Comparison of ENCODE assay signal across 6 cellular contexts in the genomic region with DNA sequence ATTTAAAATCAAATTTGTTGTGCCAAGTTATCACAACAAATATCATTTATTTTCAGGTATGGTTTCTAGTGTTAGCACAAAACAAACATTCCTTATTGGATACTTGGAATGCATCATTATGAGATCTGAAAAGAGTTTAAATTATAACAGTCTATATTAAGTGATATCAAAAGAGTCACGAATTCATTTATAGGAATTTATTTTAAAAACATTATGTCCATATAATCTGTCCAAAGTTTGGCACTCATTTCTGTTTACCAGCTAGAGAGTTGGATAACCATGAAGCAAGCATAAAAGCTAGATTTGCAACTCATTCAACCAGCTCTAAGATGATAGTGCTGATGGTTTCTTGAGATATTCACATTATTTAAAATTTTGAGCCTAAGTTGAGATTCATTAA.
"Had no signal": no experiment of that assay in that cellular context is flagged by ENCODE, and none has a peak within 500 bp of the region (broad histone marks: within the 10 kb centered on the region; RNA-seq: fewer than 3 reads in every experiment).

No MANE protein-coding gene starts in this region.

- DNase-seq: GDM1, GF-D8 had no signal

- FAIRE-seq: GM12891, GM12892, GM18507, GM19239 had no signal
